ENCODE assay signal across 15 cellular contexts in the genomic region with DNA sequence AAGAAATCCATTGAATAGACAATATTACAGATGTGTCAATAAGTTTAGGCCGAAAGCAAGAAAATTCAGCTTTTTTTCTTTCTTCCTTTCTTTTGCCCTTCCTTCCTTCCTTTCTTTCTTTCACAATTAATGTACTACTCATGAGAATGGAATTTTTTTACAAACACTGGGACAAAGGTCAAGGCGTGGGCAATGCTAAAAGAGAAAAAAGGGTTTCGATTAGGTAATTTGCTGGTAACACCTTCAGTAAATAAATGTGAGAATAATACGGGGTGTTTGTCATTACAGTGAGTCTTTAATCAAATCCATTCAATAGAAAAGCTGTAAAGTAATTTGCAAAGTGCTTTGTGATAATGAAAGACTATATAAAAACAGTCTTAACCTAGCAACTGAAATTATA.
DNase-seq lines count a peak whose midpoint lies in the region; ATAC-seq, FAIRE-seq and TF ChIP-seq lines count a peak whose summit lies in the region.
"Had no signal": no experiment of that assay in that cellular context is flagged by ENCODE, and none has a peak within 500 bp of the region (broad histone marks: within the 10 kb centered on the region; RNA-seq: fewer than 3 reads in every experiment).

No MANE protein-coding gene starts in this region.

- H3K9me3 ChIP-seq in HepG2 (ENCODE audit: low read length) (no peaks in the 10 kb centered on the region), esophagus squamous epithelium (no peaks in the 10 kb centered on the region)

- 8% methylated on average over 4 of the region's 4 CpGs for WGBS in HepG2 (ENCODE audit: low lambda C conversion rate)
- 18 to 22% methylated on average over 4 of the region's 4 CpGs for WGBS in esophagus squamous epithelium, 2 donors

- no peak overlapping the region for H3K4me3 Mint-ChIP-seq in natural killer cell
- H3K4me3 Mint-ChIP-seq: endodermal cell, naive B cell had no signal

- H3K9ac ChIP-seq in HepG2 (ENCODE audit: insufficient read depth, low read depth, low read length), result no peak overlapping the region

- H3K9me3 Mint-ChIP-seq in natural killer cell, result peaks cover 3 to 4% of the 10 kb centered on the region in 2 donors
- H3K9me3 Mint-ChIP-seq: endodermal cell, naive B cell had no signal

- H3K36me3 ChIP-seq in ACC112 (ENCODE audit: insufficient read depth, low read length) (no peaks in the 10 kb centered on the region), HepG2 (replicated peaks in 1 of 2; ENCODE audit: control insufficient read depth in 1 of 2, insufficient read depth in 2 of 2, low read length in 2 of 2) (no peaks in the 10 kb centered on the region), esophagus squamous epithelium (no peaks in the 10 kb centered on the region)

- intact Hi-C loops in HepG2 (cut with micrococcal nuclease; ENCODE audit: unreplicated experiment) (no loop called here), esophagus squamous epithelium (cut with DNase I) (no loop called here), natural killer cell (cut with micrococcal nuclease) (no loop called here)

- ATAC-seq in HepG2 (no peak), HG02885 (IDR thresholded peaks at IDR 0.05; ENCODE audit: poor library complexity, unreplicated experiment) (no peak), natural killer cell (no peak)
- ATAC-seq: Right ventricle myocardium inferior had no signal

- no peak for TF ChIP-seq CTCF in choroid plexus epithelial cell (conservative IDR thresholded peaks at IDR 0.05; ENCODE audit: low read depth, low read length)
- no peak for TF ChIP-seq CTCF in HepG2 (CRISPR knock-in tag; IDR thresholded peaks at IDR 0.05)
- no peak for TF ChIP-seq CTCF in esophagus squamous epithelium (IDR thresholded peaks at IDR 0.05)
- TF ChIP-seq CTCF in natural killer cell (IDR thresholded peaks at IDR 0.05), result no peak

- no peaks in the 10 kb centered on the region for H4K20me1 ChIP-seq in HepG2 (ENCODE audit: insufficient read depth, low read length)

- TF ChIP-seq POLR2A in HepG2 (IDR thresholded peaks at IDR 0.05; ENCODE audit: insufficient read depth in 1 of 2, low read depth in 2 of 2, low read length in 2 of 2) (no peak), esophagus squamous epithelium (IDR thresholded peaks at IDR 0.05) (no peak)

- no peak for TF ChIP-seq EP300 in Ishikawa (IDR thresholded peaks at IDR 0.05; ENCODE audit: borderline replicate concordance)
- peak in 1 of 2 experiments; percentile 19; a peak in 1 of 4 replicates for TF ChIP-seq EP300 in HepG2 (IDR thresholded peaks at IDR 0.05; ENCODE audit: low read depth in 2 of 2, low read length in 2 of 2)
- TF ChIP-seq EP300 in HepG2 (CRISPR knock-in tag; IDR thresholded peaks at IDR 0.05; ENCODE audit: borderline replicate concordance), result no peak

- H3K27ac Mint-ChIP-seq in natural killer cell, result no peak overlapping the region
- H3K27ac Mint-ChIP-seq: endodermal cell, naive B cell had no signal

- H3K4me3 ChIP-seq in ACC112 (ENCODE audit: low read depth, low read length), result peak overlapping the region; percentile 43
- H3K4me3 ChIP-seq in choroid plexus epithelial cell (ENCODE audit: low read depth, low read length), result no peak overlapping the region
- no peak overlapping the region for H3K4me3 ChIP-seq in HepG2 (replicated peaks in 1 of 3; ENCODE audit: insufficient read depth in 1 of 3, low read depth in 2 of 3, low read length in 3 of 3)
- H3K4me3 ChIP-seq in esophagus squamous epithelium, result no peak overlapping the region

- TF ChIP-seq RAD21 in Ishikawa (IDR thresholded peaks at IDR 0.05; ENCODE audit: low read depth) (no peak), HepG2 (CRISPR knock-in tag; IDR thresholded peaks at IDR 0.05) (no peak)

- H3K79me2 ChIP-seq in ACC112 (ENCODE audit: control insufficient read depth, insufficient read depth, low read length, unreplicated experiment) (no peaks in the 10 kb centered on the region), HepG2 (ENCODE audit: insufficient read depth, low read length) (no peaks in the 10 kb centered on the region)

- peak overlapping the region; percentile 6; the same call in 1 of the 2 replicates for H3K4me2 ChIP-seq in HepG2 (ENCODE audit: low read depth, low read length)

- H3K27me3 Mint-ChIP-seq in natural killer cell (ENCODE audit: low read depth in 2 of 2), result no peaks in the 10 kb centered on the region

- in situ Hi-C loops in HepG2 (cut with HindIII; ENCODE audit: extremely low pct_ligation_motif_present, low pct_unique_long_range_greater_than_20kb), result no loop called here

- CTCF ChIA-PET in HepG2 (lab: Yijun Ruan, JAX; ENCODE audit: low intra/inter-chr PET ratio, low total read pairs), result no interaction called here

- H2AFZ ChIP-seq in ACC112 (ENCODE audit: low read length, unreplicated experiment) (peak overlapping the region; percentile 96), HepG2 (ENCODE audit: low read length) (no peak overlapping the region)

- H3K4me1 ChIP-seq in ACC112 (ENCODE audit: control insufficient read depth, insufficient read depth, low read length, unreplicated experiment) (peaks cover 19% of the 10 kb centered on the region), HepG2 (ENCODE audit: insufficient read depth, low read length) (peaks cover 11% of the 10 kb centered on the region), esophagus squamous epithelium (peaks cover 0 to 34% (median 5%) of the 10 kb centered on the region in 3 donors)

- BruUV-seq in HepG2 (replicated peaks; lab: Mats Ljungman, UMichigan), result no TSS peak

- H3K27me3 ChIP-seq in ACC112 (ENCODE audit: insufficient read depth, low read length) (no peaks in the 10 kb centered on the region), HepG2 (ENCODE audit: control insufficient read depth in 1 of 2, insufficient read depth in 2 of 2, low read length in 2 of 2) (no peaks in the 10 kb centered on the region), esophagus squamous epithelium (no peaks in the 10 kb centered on the region)

- no peaks in the 10 kb centered on the region for H3K36me3 Mint-ChIP-seq in natural killer cell
- H3K36me3 Mint-ChIP-seq: naive B cell had no signal

- no peaks in the 10 kb centered on the region for H3K4me1 Mint-ChIP-seq in natural killer cell
- H3K4me1 Mint-ChIP-seq: naive B cell had no signal

- H3K27ac ChIP-seq in ACC112 (ENCODE audit: low read depth, low read length) (peak overlapping the region; percentile 41), HepG2 (ENCODE audit: extremely low read length, insufficient read depth, low read length) (no peak overlapping the region), esophagus squamous epithelium (peak overlapping the region in 2 of 4 donors; percentile 12 to 58)
- H3K27ac ChIP-seq: VCaP had no signal

- FAIRE-seq in HepG2 (lab: Jason Lieb, UNC), result no peak

- POLR2A ChIA-PET in HepG2 (lab: Yijun Ruan, JAX), result no interaction called here

- DNase-seq in choroid plexus epithelial cell (ENCODE audit: low read depth), result peak; percentile 65
- peak; percentile 42 for DNase-seq in HepG2 (ENCODE audit: low spot score)
- DNase-seq in esophagus squamous epithelium (lab: John Stamatoyannopoulos, UW), result no peak
- no peak for DNase-seq in natural killer cell
- no peak for DNase-seq in nucleus accumbens (lab: John Stamatoyannopoulos, UW)
- DNase-seq: amygdala, endodermal cell, MM.1S, naive B cell, NCI-H345 had no signal

TF ChIP-seq in Ishikawa, 13 proteins besides CTCF, POLR2A, EP300 and RAD21:
- TF ChIP-seq TEAD4 (IDR thresholded peaks at IDR 0.05) (peak; percentile 8; the same call in 1 of the 2 replicates), YY1 (IDR thresholded peaks at IDR 0.05; ENCODE audit: low read depth) (no peak)

TF ChIP-seq in HepG2, 621 proteins besides CTCF, POLR2A, EP300 and RAD21 (continues in another document):
- TF ChIP-seq FOSL1 (CRISPR knock-in tag; IDR thresholded peaks at IDR 0.05; ENCODE audit: borderline replicate concordance) (peak; percentile 70; the same call in 1 of the 2 replicates), GATAD2A (CRISPR knock-in tag; IDR thresholded peaks at IDR 0.05) (peak; percentile 48; the same call in 1 of the 2 replicates), ZNF761 (CRISPR knock-in tag; conservative IDR thresholded peaks at IDR 0.05) (no peak), NR2F1 (CRISPR knock-in tag; IDR thresholded peaks at IDR 0.05) (peak in 1 of 2 experiments; percentile 40; a peak in 1 of 4 replicates), RXRB (CRISPR knock-in tag; IDR thresholded peaks at IDR 0.05; ENCODE audit: borderline replicate concordance) (peak; percentile 71; the same call in 1 of the 2 replicates), FOXA3 (CRISPR knock-in tag; IDR thresholded peaks at IDR 0.05) (peak; percentile 22; the same call in 1 of the 2 replicates)
- TF ChIP-seq, protein P1, sequence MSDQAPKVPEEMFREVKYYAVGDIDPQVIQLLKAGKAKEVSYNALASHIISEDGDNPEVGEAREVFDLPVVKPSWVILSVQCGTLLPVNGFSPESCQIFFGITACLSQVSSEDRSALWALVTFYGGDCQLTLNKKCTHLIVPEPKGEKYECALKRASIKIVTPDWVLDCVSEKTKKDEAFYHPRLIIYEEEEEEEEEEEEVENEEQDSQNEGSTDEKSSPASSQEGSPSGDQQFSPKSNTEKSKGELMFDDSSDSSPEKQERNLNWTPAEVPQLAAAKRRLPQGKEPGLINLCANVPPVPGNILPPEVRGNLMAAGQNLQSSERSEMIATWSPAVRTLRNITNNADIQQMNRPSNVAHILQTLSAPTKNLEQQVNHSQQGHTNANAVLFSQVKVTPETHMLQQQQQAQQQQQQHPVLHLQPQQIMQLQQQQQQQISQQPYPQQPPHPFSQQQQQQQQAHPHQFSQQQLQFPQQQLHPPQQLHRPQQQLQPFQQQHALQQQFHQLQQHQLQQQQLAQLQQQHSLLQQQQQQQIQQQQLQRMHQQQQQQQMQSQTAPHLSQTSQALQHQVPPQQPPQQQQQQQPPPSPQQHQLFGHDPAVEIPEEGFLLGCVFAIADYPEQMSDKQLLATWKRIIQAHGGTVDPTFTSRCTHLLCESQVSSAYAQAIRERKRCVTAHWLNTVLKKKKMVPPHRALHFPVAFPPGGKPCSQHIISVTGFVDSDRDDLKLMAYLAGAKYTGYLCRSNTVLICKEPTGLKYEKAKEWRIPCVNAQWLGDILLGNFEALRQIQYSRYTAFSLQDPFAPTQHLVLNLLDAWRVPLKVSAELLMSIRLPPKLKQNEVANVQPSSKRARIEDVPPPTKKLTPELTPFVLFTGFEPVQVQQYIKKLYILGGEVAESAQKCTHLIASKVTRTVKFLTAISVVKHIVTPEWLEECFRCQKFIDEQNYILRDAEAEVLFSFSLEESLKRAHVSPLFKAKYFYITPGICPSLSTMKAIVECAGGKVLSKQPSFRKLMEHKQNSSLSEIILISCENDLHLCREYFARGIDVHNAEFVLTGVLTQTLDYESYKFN (CRISPR knock-in tag; conservative IDR thresholded peaks at IDR 0.05), result 0 out of 2 replicates have a peak, but pooled peaks have one; percentile 22
- TF ChIP-seq, protein P2, sequence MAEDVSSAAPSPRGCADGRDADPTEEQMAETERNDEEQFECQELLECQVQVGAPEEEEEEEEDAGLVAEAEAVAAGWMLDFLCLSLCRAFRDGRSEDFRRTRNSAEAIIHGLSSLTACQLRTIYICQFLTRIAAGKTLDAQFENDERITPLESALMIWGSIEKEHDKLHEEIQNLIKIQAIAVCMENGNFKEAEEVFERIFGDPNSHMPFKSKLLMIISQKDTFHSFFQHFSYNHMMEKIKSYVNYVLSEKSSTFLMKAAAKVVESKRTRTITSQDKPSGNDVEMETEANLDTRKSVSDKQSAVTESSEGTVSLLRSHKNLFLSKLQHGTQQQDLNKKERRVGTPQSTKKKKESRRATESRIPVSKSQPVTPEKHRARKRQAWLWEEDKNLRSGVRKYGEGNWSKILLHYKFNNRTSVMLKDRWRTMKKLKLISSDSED (CRISPR knock-in tag; IDR thresholded peaks at IDR 0.05), result no peak

Comparison
In these comparisons a context has a peak if more than half of its experiments do, and no peak if none do; other contexts are left out.
1. DNase-seq: peak in choroid plexus epithelial cell (single experiment) and HepG2 (single experiment); none in esophagus squamous epithelium (single experiment), natural killer cell (single experiment) and nucleus accumbens (0 of 56).